Comparison of ENCODE assay signal across 18 cellular contexts in genomic region chr16:79508294-79508693, GRCh38.
DNase-seq lines count a peak whose midpoint lies in the region; ATAC-seq and TF ChIP-seq lines count a peak whose summit lies in the region.
"Had no signal": no experiment of that assay in that cellular context is flagged by ENCODE, and none has a peak within 500 bp of the region (broad histone marks: within the 10 kb centered on the region; RNA-seq: fewer than 3 reads in every experiment).

No MANE protein-coding gene starts in this region.

- H4K20me1 ChIP-seq in BLaER1 treated with 17β-estradiol and CSF1 and Interleukin-3, amounts not matched to agents 10 nM and 100 nM, result no peaks in the 10 kb centered on the region
- no peaks in the 10 kb centered on the region for H4K20me1 ChIP-seq in neural progenitor cell (ENCODE audit: low read depth)

- H3K9me3 ChIP-seq in BLaER1 treated with 17β-estradiol and CSF1 and Interleukin-3, amounts not matched to agents 10 nM and 100 nM (replicated peaks in 1 of 11), result peaks cover 0 to 9% (median 0%) of the 10 kb centered on the region in 11 experiments; a peak in 5 of 22 replicates
- H3K9me3 ChIP-seq in heart right ventricle, result peaks cover 0 to 3% (median 0%) of the 10 kb centered on the region in 11 donors
- H3K9me3 ChIP-seq in neural progenitor cell (ENCODE audit: low read depth), result no peaks in the 10 kb centered on the region

- no peaks in the 10 kb centered on the region for H3K27me3 Mint-ChIP-seq in neural progenitor cell (ENCODE audit: insufficient read depth, low read depth)
- peaks cover 10% of the 10 kb centered on the region for H3K27me3 Mint-ChIP-seq in progenitor cell of endocrine pancreas

- H3K27ac Mint-ChIP-seq in neural progenitor cell (peak overlapping the region; percentile 2), progenitor cell of endocrine pancreas (no peak overlapping the region)

- H3K4me2 ChIP-seq in BLaER1 treated with 17β-estradiol and CSF1 and Interleukin-3, amounts not matched to agents 10 nM and 100 nM, result peak overlapping the region in 6 of 11 experiments; percentile 56 to 93 (median 77); a peak in 11 of 22 replicates
- no peak overlapping the region for H3K4me2 ChIP-seq in neural progenitor cell
- H3K4me2 ChIP-seq: PC-9 had no signal

- no peaks in the 10 kb centered on the region for H3K27me3 ChIP-seq in BLaER1 treated with 17β-estradiol and CSF1 and Interleukin-3, amounts not matched to agents 10 nM and 100 nM
- H3K27me3 ChIP-seq in heart right ventricle, result peaks cover 0 to 4% (median 0%) of the 10 kb centered on the region in 7 donors
- no peaks in the 10 kb centered on the region for H3K27me3 ChIP-seq in neural progenitor cell
- H3K27me3 ChIP-seq: SJSA1 had no signal

- TF ChIP-seq CTCF in heart right ventricle (IDR thresholded peaks at IDR 0.05) (no peak), neural progenitor cell (IDR thresholded peaks at IDR 0.05) (no peak), progenitor cell of endocrine pancreas (IDR thresholded peaks at IDR 0.05; ENCODE audit: unreplicated experiment) (no peak)

- DNase-seq in G401 (ENCODE audit: low spot score) (peak; percentile 45), heart right ventricle (peak in 1 of 2 donors; percentile 29), neural progenitor cell (ENCODE audit: low spot score) (no peak), DMS 273 treated with DMSO at 0.1 percent for 48 hours (lab: John Stamatoyannopoulos, UW) (no peak), progenitor cell of endocrine pancreas (ENCODE audit: low spot score, unreplicated experiment) (no peak), NCI-H1105 (lab: John Stamatoyannopoulos, UW) (no peak)
- DNase-seq: DMS79, KBM-7, NCI-H1417 treated with DMSO at 0.1 percent for 48 hours, NCI-H1930, NCI-H226, NCI-H524, NCI-H82, PC-9 had no signal

- H3K79me2 ChIP-seq in neural progenitor cell (ENCODE audit: low read depth), result no peaks in the 10 kb centered on the region

- no peaks in the 10 kb centered on the region for H3F3A ChIP-seq in neural progenitor cell (ENCODE audit: low read depth)

- peak overlapping the region in 1 of 11 experiments; percentile 31; a peak in 1 of 22 replicates for H3K9ac ChIP-seq in BLaER1 treated with 17β-estradiol and CSF1 and Interleukin-3, amounts not matched to agents 10 nM and 100 nM
- no peak overlapping the region for H3K9ac ChIP-seq in neural progenitor cell

- H3K4me3 Mint-ChIP-seq in neural progenitor cell, result no peak overlapping the region
- H3K4me3 Mint-ChIP-seq in progenitor cell of endocrine pancreas (ENCODE audit: low read depth), result no peak overlapping the region

- H3K4me1 ChIP-seq in BLaER1 treated with 17β-estradiol and CSF1 and Interleukin-3, amounts not matched to agents 10 nM and 100 nM, result peaks cover 0 to 72% (median 16%) of the 10 kb centered on the region in 10 experiments; a peak in 16 of 20 replicates
- H3K4me1 ChIP-seq in heart right ventricle, result peaks cover 0 to 19% (median 0%) of the 10 kb centered on the region in 9 donors
- H3K4me1 ChIP-seq in neural progenitor cell, result peaks cover 10% of the 10 kb centered on the region
- H3K4me1 ChIP-seq: SJSA1 had no signal

- no peak overlapping the region for H2AFZ ChIP-seq in neural progenitor cell (replicated peaks)
- H2AFZ ChIP-seq: PC-9 had no signal

- H3K36me3 Mint-ChIP-seq in neural progenitor cell (no peaks in the 10 kb centered on the region), progenitor cell of endocrine pancreas (ENCODE audit: insufficient read depth) (no peaks in the 10 kb centered on the region)

- H3K27ac ChIP-seq in BLaER1 treated with 17β-estradiol and CSF1 and Interleukin-3, amounts not matched to agents 10 nM and 100 nM, result peak overlapping the region in 3 of 11 experiments; percentile 65 to 78 (median 77); a peak in 5 of 22 replicates
- H3K27ac ChIP-seq in heart right ventricle (peak overlapping the region in 2 of 10 donors; percentile 7 to 61), neural progenitor cell (no peak overlapping the region)
- H3K27ac ChIP-seq: C4-2B, PC-9, RWPE1, SJSA1 had no signal

- peak in 5 of 8 donors; percentile 29 to 62 (median 50) for ATAC-seq in heart right ventricle

- H3K9me3 Mint-ChIP-seq in neural progenitor cell (no peaks in the 10 kb centered on the region), progenitor cell of endocrine pancreas (ENCODE audit: low read depth) (peaks cover 3% of the 10 kb centered on the region)

- H3K4me3 ChIP-seq in BLaER1 treated with 17β-estradiol and CSF1 and Interleukin-3, amounts not matched to agents 10 nM and 100 nM, result no peak overlapping the region
- no peak overlapping the region for H3K4me3 ChIP-seq in heart right ventricle
- H3K4me3 ChIP-seq in neural progenitor cell, result no peak overlapping the region
- H3K4me3 ChIP-seq: PC-9, SJSA1 had no signal

- intact Hi-C loops in heart right ventricle (cut with DNase I), result no loop called here

- H3K4me1 Mint-ChIP-seq in neural progenitor cell, result peaks cover 28% of the 10 kb centered on the region
- peaks cover 2% of the 10 kb centered on the region for H3K4me1 Mint-ChIP-seq in progenitor cell of endocrine pancreas (ENCODE audit: low read depth)

- H3K36me3 ChIP-seq in BLaER1 treated with 17β-estradiol and CSF1 and Interleukin-3, amounts not matched to agents 10 nM and 100 nM, result no peaks in the 10 kb centered on the region
- H3K36me3 ChIP-seq in heart right ventricle (no peaks in the 10 kb centered on the region), neural progenitor cell (no peaks in the 10 kb centered on the region)
- H3K36me3 ChIP-seq: SJSA1 had no signal

- in situ Hi-C loops in G401 (cut with HindIII; ENCODE audit: low sequenced_read_pairs), result no loop called here

- 93 to 96% methylated on average over 5 of the region's 5 CpGs for WGBS in heart right ventricle, 2 donors
